Comparison of ENCODE assay signal across 9 cellular contexts in the genomic region with DNA sequence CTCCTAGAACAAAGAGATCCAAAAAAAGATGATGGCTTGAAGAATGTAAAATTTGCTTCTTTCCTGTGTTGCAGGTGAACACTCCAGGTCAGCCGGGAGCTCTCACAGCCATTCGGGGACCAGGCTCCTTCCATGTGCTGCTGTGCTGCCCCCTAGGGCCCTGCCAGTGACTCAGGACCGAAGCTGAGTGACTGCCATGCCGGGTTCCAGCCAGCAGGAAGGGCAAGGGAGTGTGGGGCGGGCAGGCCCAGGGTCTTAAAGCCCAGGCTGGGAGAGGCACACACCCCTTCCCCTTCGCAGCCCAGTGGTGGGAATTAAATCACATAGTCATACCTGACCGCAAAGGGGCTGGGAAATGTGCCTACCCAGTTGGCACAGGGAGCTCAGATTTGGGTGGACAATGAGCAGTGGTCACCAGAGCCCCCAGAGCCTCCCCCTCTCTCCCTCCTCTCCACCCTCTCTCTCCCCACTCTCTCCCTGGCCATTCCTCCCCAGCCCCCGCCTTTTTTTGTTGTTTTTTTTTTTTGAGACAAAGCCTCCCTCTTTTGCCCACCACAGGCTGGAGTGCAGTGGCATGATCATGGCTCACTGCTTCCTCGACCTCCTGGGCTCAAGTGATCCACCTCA. TPM values are rescaled to one million over a fixed set of nuclear protein-coding genes. Genes with fewer than 3 reads are reported as not detected.
DNase-seq lines count a peak whose midpoint lies in the region; ATAC-seq and TF ChIP-seq lines count a peak whose summit lies in the region.
"Had no signal": no experiment of that assay in that cellular context is flagged by ENCODE, and none has a peak within 500 bp of the region (broad histone marks: within the 10 kb centered on the region; RNA-seq: fewer than 3 reads in every experiment).

No MANE protein-coding gene starts in this region.

- intact Hi-C loops in CD14-positive monocyte (cut with micrococcal nuclease), result loop anchor here in 1 of 2 donors (10.0 kb wide), 1 partner anchor 108 kb away; no protein-coding TSS in a partner anchor
- intact Hi-C loops in activated CD4-positive, alpha-beta T cell treated with anti-CD3 and anti-CD28 coated beads, Interleukin-2, amount 10 ng/mL, durations not matched to agents 24 days and 14 days (cut with micrococcal nuclease), result no loop called here

- CTCF ChIA-PET in HEK293 (lab: Yijun Ruan, JAX), result interaction anchor here (0.5 to 11.9 kb wide), 66 partner anchors 9 to 1746 kb away, joined by 3 to 254 read pairs (median 4); partner anchors contain the start of gene EPOP

- H3K4me3 ChIP-seq in HEK293 (ENCODE audit: low read depth, low read length), result no peak overlapping the region

- H3K4me1 ChIP-seq in HEK293 (ENCODE audit: control insufficient read depth, insufficient read depth, low read length), result no peaks in the 10 kb centered on the region

- no peak overlapping the region for H3K4me3 Mint-ChIP-seq in CD14-positive monocyte
- H3K4me3 Mint-ChIP-seq in activated CD4-positive, alpha-beta T cell treated with anti-CD3 and anti-CD28 coated beads, Interleukin-2, amount 10 ng/mL, durations not matched to agents 24 days and 14 days, result no peak overlapping the region
- no peak overlapping the region for H3K4me3 Mint-ChIP-seq in naive thymus-derived CD8-positive, alpha-beta T cell
- H3K4me3 Mint-ChIP-seq: immature natural killer cell had no signal

- peaks cover 31 to 57% (median 40%) of the 10 kb centered on the region in 3 donors for H3K27me3 Mint-ChIP-seq in CD14-positive monocyte (ENCODE audit: low read depth in 3 of 3)
- H3K27me3 Mint-ChIP-seq in activated CD4-positive, alpha-beta T cell treated with anti-CD3 and anti-CD28 coated beads, Interleukin-2, amount 10 ng/mL, durations not matched to agents 24 days and 14 days, result peaks cover 32% of the 10 kb centered on the region
- peaks cover 6 to 35% (median 24%) of the 10 kb centered on the region in 5 donors for H3K27me3 Mint-ChIP-seq in naive thymus-derived CD8-positive, alpha-beta T cell

- H3K27ac Mint-ChIP-seq in CD14-positive monocyte, result no peak overlapping the region
- no peak overlapping the region for H3K27ac Mint-ChIP-seq in activated CD4-positive, alpha-beta T cell treated with anti-CD3 and anti-CD28 coated beads, Interleukin-2, amount 10 ng/mL, durations not matched to agents 24 days and 14 days
- no peak overlapping the region for H3K27ac Mint-ChIP-seq in naive thymus-derived CD8-positive, alpha-beta T cell
- H3K27ac Mint-ChIP-seq: immature natural killer cell had no signal

- peaks cover 0 to 4% (median 0%) of the 10 kb centered on the region in 7 donors for H3K9me3 Mint-ChIP-seq in CD14-positive monocyte
- H3K9me3 Mint-ChIP-seq in activated CD4-positive, alpha-beta T cell treated with anti-CD3 and anti-CD28 coated beads, Interleukin-2, amount 10 ng/mL, durations not matched to agents 24 days and 14 days, result no peaks in the 10 kb centered on the region
- H3K9me3 Mint-ChIP-seq in naive thymus-derived CD8-positive, alpha-beta T cell, result no peaks in the 10 kb centered on the region

- no peaks in the 10 kb centered on the region for H3K9me3 ChIP-seq in HEK293 (ENCODE audit: control insufficient read depth, insufficient read depth, low read depth, low read length)

- TF ChIP-seq CTCF in CD14-positive monocyte (IDR thresholded peaks at IDR 0.05) (peak; percentile 44), HEK293 (tag by site-specific recombination; IDR thresholded peaks at IDR 0.05) (peak; percentile 92)

- POLR2A ChIA-PET in HEK293 (lab: Yijun Ruan, JAX), result interaction anchor here (0.6 to 1.1 kb wide), 2 partner anchors 100 to 105 kb away, joined by 3 read pairs; no protein-coding TSS in a partner anchor
- POLR2A ChIA-PET in naive thymus-derived CD8-positive, alpha-beta T cell (lab: Charles Lee), result no interaction called here

- peaks cover 19% of the 10 kb centered on the region for H3K4me1 Mint-ChIP-seq in CD14-positive monocyte
- H3K4me1 Mint-ChIP-seq in activated CD4-positive, alpha-beta T cell treated with anti-CD3 and anti-CD28 coated beads, Interleukin-2, amount 10 ng/mL, durations not matched to agents 24 days and 14 days, result peaks cover 8% of the 10 kb centered on the region
- peaks cover 9 to 15% (median 9%) of the 10 kb centered on the region in 4 donors for H3K4me1 Mint-ChIP-seq in naive thymus-derived CD8-positive, alpha-beta T cell

- H3K27ac ChIP-seq in HEK293 (ENCODE audit: extremely low read depth, low read depth, low read length), result peak overlapping the region; percentile 31; the same call in 1 of the 2 replicates

- DNase-seq in CD14-positive monocyte (ENCODE audit: low spot score) (no peak), NCI-H446 (lab: John Stamatoyannopoulos, UW) (peak; percentile 18 to 77), dedifferentiated amniotic fluid mesenchymal stem cell (ENCODE audit: extremely low spot score) (no peak)
- DNase-seq in activated CD4-positive, alpha-beta T cell treated with anti-CD3 and anti-CD28 coated beads, Interleukin-2, amount 10 ng/mL, durations not matched to agents 24 days and 14 days, result peak; percentile 81
- no peak for DNase-seq in naive thymus-derived CD8-positive, alpha-beta T cell

- H3K36me3 Mint-ChIP-seq in CD14-positive monocyte, result peaks cover 0 to under 1% of the 10 kb centered on the region in 2 donors
- no peaks in the 10 kb centered on the region for H3K36me3 Mint-ChIP-seq in activated CD4-positive, alpha-beta T cell treated with anti-CD3 and anti-CD28 coated beads, Interleukin-2, amount 10 ng/mL, durations not matched to agents 24 days and 14 days (ENCODE audit: low read depth)
- H3K36me3 Mint-ChIP-seq in naive thymus-derived CD8-positive, alpha-beta T cell, result peaks cover 0 to 2% (median 0%) of the 10 kb centered on the region in 3 donors
- H3K36me3 Mint-ChIP-seq: immature natural killer cell had no signal

- no peaks in the 10 kb centered on the region for H3K36me3 ChIP-seq in HEK293 (ENCODE audit: control insufficient read depth in 2 of 2, insufficient read depth in 1 of 2, low read length in 2 of 2)

- ATAC-seq in esophagus mucosa (peak; percentile 62), GM21381 (IDR thresholded peaks at IDR 0.05; ENCODE audit: unreplicated experiment) (no peak)
- ATAC-seq in naive thymus-derived CD8-positive, alpha-beta T cell, result peak; percentile 65 to 66

TF ChIP-seq in HEK293, 187 proteins besides CTCF, POLR2A, EP300 and RAD21 (continues in another document):
- 0 out of 2 replicates have a peak, but pooled peaks have one; percentile 24 for TF ChIP-seq ZBTB20 (tag by site-specific recombination; IDR thresholded peaks at IDR 0.05)
- no peak for TF ChIP-seq ZFP41 (tag by site-specific recombination; IDR thresholded peaks at IDR 0.05; ENCODE audit: borderline replicate concordance)
- TF ChIP-seq EGR2 (tag by site-specific recombination; IDR thresholded peaks at IDR 0.05; ENCODE audit: low read depth), result peak; percentile 85
- no peak for TF ChIP-seq REPIN1 (tag by site-specific recombination; IDR thresholded peaks at IDR 0.05; ENCODE audit: low read depth)
- TF ChIP-seq IKZF3 (tag by site-specific recombination; IDR thresholded peaks at IDR 0.05), result peak; percentile 43; the same call in 1 of the 2 replicates
- TF ChIP-seq ZNF600 (tag by site-specific recombination; IDR thresholded peaks at IDR 0.05), result peak; percentile 12; the same call in 1 of the 2 replicates
- TF ChIP-seq ZNF114 (tag by site-specific recombination; IDR thresholded peaks at IDR 0.05), result no peak
- TF ChIP-seq PATZ1 (tag by site-specific recombination; IDR thresholded peaks at IDR 0.05), result peak; percentile 44
- TF ChIP-seq ZBTB48 (tag by site-specific recombination; IDR thresholded peaks at IDR 0.05), result peak; percentile 86
- 0 out of 2 replicates have a peak, but pooled peaks have one; percentile 14 for TF ChIP-seq SP7 (tag by site-specific recombination; IDR thresholded peaks at IDR 0.05)
- TF ChIP-seq ZNF175 (tag by site-specific recombination; IDR thresholded peaks at IDR 0.05), result no peak

RNA-seq across cellular contexts. Expression of gene EPOP, which starts 11.5 kb away (rescaled TPM):
- not detected for polyA plus RNA-seq in CD14-positive monocyte
- total RNA-seq in activated CD4-positive, alpha-beta T cell treated with anti-CD3 and anti-CD28 coated beads, Interleukin-2, amount 10 ng/mL, durations not matched to agents 24 days and 14 days, result 52.1 and 54.9 TPM in 2 replicates
- total RNA-seq in esophagus mucosa, result 4.9 TPM
- total RNA-seq in naive thymus-derived CD8-positive, alpha-beta T cell, result 1 to 10 TPM; 1.2 TPM
- polyA plus RNA-seq in naive thymus-derived CD8-positive, alpha-beta T cell, result under 1 TPM in 2 of 3 donors, not detected in 1; 0.04 to 0.10 TPM
- polyA plus RNA-seq: immature natural killer cell had no signal

RNA-seq across cellular contexts. Expression of gene MLLT6, which starts 41.8 kb away (rescaled TPM):
- polyA plus RNA-seq in CD14-positive monocyte, result under 1 TPM; 0.72 to 0.82 TPM
- total RNA-seq in activated CD4-positive, alpha-beta T cell treated with anti-CD3 and anti-CD28 coated beads, Interleukin-2, amount 10 ng/mL, durations not matched to agents 24 days and 14 days, result 243 and 248 TPM in 2 replicates
- 40.2 TPM for total RNA-seq in esophagus mucosa
- total RNA-seq in naive thymus-derived CD8-positive, alpha-beta T cell, result 100 to 1,000 TPM; 481 to 489 TPM
- polyA plus RNA-seq in naive thymus-derived CD8-positive, alpha-beta T cell, result 10 to 100 TPM in 1 of 3 donors, 1 to 10 TPM in 2; 5.5 to 11.9 (median 8.3) TPM

RNA-seq across cellular contexts. Expression of gene SRCIN1, which starts 57.5 kb away (rescaled TPM):
- not detected for polyA plus RNA-seq in CD14-positive monocyte
- 0.21 and 0.26 TPM in 2 replicates for total RNA-seq in activated CD4-positive, alpha-beta T cell treated with anti-CD3 and anti-CD28 coated beads, Interleukin-2, amount 10 ng/mL, durations not matched to agents 24 days and 14 days
- total RNA-seq in esophagus mucosa, result 6.6 TPM
- total RNA-seq in naive thymus-derived CD8-positive, alpha-beta T cell, result under 1 TPM; 0.16 to 0.60 TPM
- not detected for polyA plus RNA-seq in naive thymus-derived CD8-positive, alpha-beta T cell
- polyA plus RNA-seq: immature natural killer cell had no signal

Comparison
In these comparisons a context has a peak if more than half of its experiments do, and no peak if none do; other contexts are left out.
1. DNase-seq: peak in NCI-H446 (2 of 2) and activated CD4-positive, alpha-beta T cell treated with anti-CD3 and anti-CD28 coated beads, Interleukin-2, amount 10 ng/mL, durations not matched to agents 24 days and 14 days (single experiment); none in CD14-positive monocyte (single experiment), naive thymus-derived CD8-positive, alpha-beta T cell (0 of 10) and dedifferentiated amniotic fluid mesenchymal stem cell (single experiment).